In genomic region chr3:170420307-170420821, GRCh38 we compare ENCODE assay signal across 8 cellular contexts. TPM values are rescaled to one million over a fixed set of nuclear protein-coding genes. Genes with fewer than 3 reads are reported as not detected.
DNase-seq lines count a peak whose midpoint lies in the region; ATAC-seq and TF ChIP-seq lines count a peak whose summit lies in the region.

No MANE protein-coding gene starts in this region.

- H3K27ac Mint-ChIP-seq in WTC11 = no peak overlapping the region
- H3K27ac Mint-ChIP-seq in osteocyte (ENCODE audit: unreplicated experiment) = no peak overlapping the region

- TF ChIP-seq CTCF in WTC11 (IDR thresholded peaks at IDR 0.05) (no peak), heart right ventricle (IDR thresholded peaks at IDR 0.05) (no peak), osteocyte (IDR thresholded peaks at IDR 0.05) (no peak)

- peak overlapping the region in 8 of 10 donors; percentile 2 to 79 (median 51) for H3K27ac ChIP-seq in heart right ventricle

- H3K4me3 Mint-ChIP-seq in WTC11 (peak overlapping the region; percentile 65), osteocyte (ENCODE audit: unreplicated experiment) (peak overlapping the region; percentile 41)

- H3K9me3 Mint-ChIP-seq in WTC11 = no peaks in the 10 kb centered on the region
- H3K9me3 Mint-ChIP-seq in osteocyte (ENCODE audit: unreplicated experiment) = no peaks in the 10 kb centered on the region

- peak overlapping the region in 9 of 10 donors; percentile 37 to 63 (median 50) for H3K4me3 ChIP-seq in heart right ventricle

- H3K27me3 Mint-ChIP-seq in WTC11 (ENCODE audit: low read depth) = peaks cover 52% of the 10 kb centered on the region
- H3K27me3 Mint-ChIP-seq in osteocyte (ENCODE audit: unreplicated experiment) = peaks cover 2% of the 10 kb centered on the region

- 38 to 48% methylated on average over 17 of the region's 17 CpGs for WGBS in heart right ventricle, 2 donors

- H3K36me3 Mint-ChIP-seq in WTC11 (peaks cover 7% of the 10 kb centered on the region), osteocyte (ENCODE audit: unreplicated experiment) (peaks cover 11% of the 10 kb centered on the region)

- peak; percentile 45 for DNase-seq in AG20443 (ENCODE audit: low spot score)
- DNase-seq in WTC11 (ENCODE audit: low spot score) = no peak
- DNase-seq in heart right ventricle = no peak
- no peak for DNase-seq in osteocyte (ENCODE audit: extremely low spot score, unreplicated experiment)
- DNase-seq in DMS53 (lab: John Stamatoyannopoulos, UW) = no peak
- DNase-seq in stimulated activated CD8-positive, alpha-beta memory T cell treated with anti-CD3 and anti-CD28 coated beads, Interleukin-4, amount 100 ng/mL, for 48 hours = no peak

- no peaks in the 10 kb centered on the region for H3K9me3 ChIP-seq in heart right ventricle

- H3K4me1 Mint-ChIP-seq in WTC11 = peaks cover 21% of the 10 kb centered on the region
- H3K4me1 Mint-ChIP-seq in osteocyte (ENCODE audit: unreplicated experiment) = peaks cover 7% of the 10 kb centered on the region

- peaks cover 0 to 5% (median 0%) of the 10 kb centered on the region in 9 donors for H3K36me3 ChIP-seq in heart right ventricle

- ATAC-seq in WTC11 (peak; percentile 27), heart right ventricle (peak in 2 of 8 donors; percentile 48 to 55), HG03175 (IDR thresholded peaks at IDR 0.05; ENCODE audit: unreplicated experiment) (no peak), GM21717 (IDR thresholded peaks at IDR 0.05; ENCODE audit: unreplicated experiment) (no peak)

- POLR2A ChIA-PET in WTC11 (lab: Charles Lee) = no interaction called here

- intact Hi-C loops in heart right ventricle (cut with DNase I) = loop anchor here in 1 of 10 donors (10.0 kb wide), 1 partner anchor 84 kb away; no protein-coding TSS in a partner anchor

- peaks cover 0 to 53% (median 39%) of the 10 kb centered on the region in 7 donors for H3K27me3 ChIP-seq in heart right ventricle

- H3K4me1 ChIP-seq in heart right ventricle = peaks cover 12 to 39% (median 28%) of the 10 kb centered on the region in 9 donors

- CTCF ChIA-PET in WTC11 (lab: Charles Lee) = interaction anchor here (0.9 to 2.1 kb wide), 5 partner anchors 75 to 391 kb away, joined by 3 to 11 read pairs (median 4); no protein-coding TSS in a partner anchor

TF ChIP-seq in WTC11, 78 proteins besides CTCF, POLR2A, EP300 and RAD21:
- TF ChIP-seq MYBL2 (CRISPR knock-in tag; IDR thresholded peaks at IDR 0.05) (no peak), SP1 (CRISPR knock-in tag; conservative IDR thresholded peaks at IDR 0.05) (0 out of 2 replicates have a peak, but pooled peaks have one; percentile 5), ZNF512 (CRISPR knock-in tag; IDR thresholded peaks at IDR 0.05; ENCODE audit: borderline replicate concordance) (no peak), NFYB (CRISPR knock-in tag; conservative IDR thresholded peaks at IDR 0.05; ENCODE audit: low read depth) (no peak), NFE2L1 (CRISPR knock-in tag; IDR thresholded peaks at IDR 0.05) (peak; percentile 41; the same call in 1 of the 2 replicates)
- TF ChIP-seq, protein P1, sequence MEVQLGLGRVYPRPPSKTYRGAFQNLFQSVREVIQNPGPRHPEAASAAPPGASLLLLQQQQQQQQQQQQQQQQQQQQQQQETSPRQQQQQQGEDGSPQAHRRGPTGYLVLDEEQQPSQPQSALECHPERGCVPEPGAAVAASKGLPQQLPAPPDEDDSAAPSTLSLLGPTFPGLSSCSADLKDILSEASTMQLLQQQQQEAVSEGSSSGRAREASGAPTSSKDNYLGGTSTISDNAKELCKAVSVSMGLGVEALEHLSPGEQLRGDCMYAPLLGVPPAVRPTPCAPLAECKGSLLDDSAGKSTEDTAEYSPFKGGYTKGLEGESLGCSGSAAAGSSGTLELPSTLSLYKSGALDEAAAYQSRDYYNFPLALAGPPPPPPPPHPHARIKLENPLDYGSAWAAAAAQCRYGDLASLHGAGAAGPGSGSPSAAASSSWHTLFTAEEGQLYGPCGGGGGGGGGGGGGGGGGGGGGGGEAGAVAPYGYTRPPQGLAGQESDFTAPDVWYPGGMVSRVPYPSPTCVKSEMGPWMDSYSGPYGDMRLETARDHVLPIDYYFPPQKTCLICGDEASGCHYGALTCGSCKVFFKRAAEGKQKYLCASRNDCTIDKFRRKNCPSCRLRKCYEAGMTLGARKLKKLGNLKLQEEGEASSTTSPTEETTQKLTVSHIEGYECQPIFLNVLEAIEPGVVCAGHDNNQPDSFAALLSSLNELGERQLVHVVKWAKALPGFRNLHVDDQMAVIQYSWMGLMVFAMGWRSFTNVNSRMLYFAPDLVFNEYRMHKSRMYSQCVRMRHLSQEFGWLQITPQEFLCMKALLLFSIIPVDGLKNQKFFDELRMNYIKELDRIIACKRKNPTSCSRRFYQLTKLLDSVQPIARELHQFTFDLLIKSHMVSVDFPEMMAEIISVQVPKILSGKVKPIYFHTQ (CRISPR knock-in tag; IDR thresholded peaks at IDR 0.05) = no peak

RNA-seq across cellular contexts. Expression of gene CLDN11, which starts 1.7 kb away (rescaled TPM):
- 12.1 to 12.6 TPM (median 12.5 TPM) in 3 replicates for total RNA-seq in WTC11 (2021)
- total RNA-seq in heart right ventricle = 1 to 10 TPM; 1.6 to 3.9 (median 2.8) TPM
- polyA plus RNA-seq in heart right ventricle = 1 to 10 TPM; 1.6 to 3.2 TPM
- 10.8 and 13.8 TPM in 2 replicates for total RNA-seq in osteocyte
